14 cellular contexts compared by ENCODE assay signal in the genomic region with DNA sequence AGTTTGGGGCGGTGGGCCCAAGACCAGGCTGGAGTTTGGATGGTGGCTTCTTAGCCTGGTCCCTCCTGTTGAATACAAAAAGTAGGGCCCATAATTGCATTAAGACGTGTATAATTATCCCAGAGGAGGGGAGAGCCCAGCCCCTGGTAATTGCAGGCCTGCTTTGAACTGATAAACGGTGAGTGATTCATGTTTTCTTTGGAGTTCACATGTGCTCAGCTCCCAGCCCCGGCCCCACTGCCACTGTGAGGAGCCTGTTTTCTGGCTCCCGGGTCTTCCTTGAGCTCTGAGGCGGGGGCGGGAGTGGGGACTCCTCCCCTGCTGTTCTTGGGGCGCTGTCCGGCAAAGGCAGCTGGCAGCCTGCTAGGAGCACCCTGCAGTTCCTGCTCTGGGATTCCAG. TPM values are rescaled to one million over a fixed set of nuclear protein-coding genes. Genes with fewer than 3 reads are reported as not detected.
A peak's percentile ranks its signal among the peaks of the same experiment; 100 is the strongest.
DNase-seq lines count a peak whose midpoint lies in the region; ATAC-seq and TF ChIP-seq lines count a peak whose summit lies in the region.
"Had no signal": no experiment of that assay in that cellular context is flagged by ENCODE, and none has a peak within 500 bp of the region (broad histone marks: within the 10 kb centered on the region; RNA-seq: fewer than 3 reads in every experiment).

No MANE protein-coding gene starts in this region.

- H4K20me1 ChIP-seq in osteoblast (ENCODE audit: insufficient read depth, low read length), result peaks cover 68% of the 10 kb centered on the region

- no peak overlapping the region for H2AFZ ChIP-seq in osteoblast (ENCODE audit: low read length)

- DNase-seq in HFF-Myc (ENCODE audit: extremely low read depth, low read depth), result no peak
- DNase-seq in NCI-H2227 (lab: John Stamatoyannopoulos, UW; ENCODE audit: unreplicated experiment), result peak; percentile 68
- DNase-seq in osteoblast (ENCODE audit: insufficient read length, low spot score, missing footprints), result peak; percentile 96
- no peak for DNase-seq in activated T-cell treated with anti-CD3 and anti-CD28 coated beads for 4 hours
- DNase-seq: activated T-cell treated with anti-CD3 and anti-CD28 coated beads, Interleukin-2, amount 50 U/mL, for 4 hours; aorta; CD4-positive, alpha-beta memory T cell; head of caudate nucleus; left colon; natural killer cell; NCI-H1048 had no signal

- no peaks in the 10 kb centered on the region for H3K9me3 ChIP-seq in osteoblast (ENCODE audit: low read depth, low read length)

- TF ChIP-seq CTCF in HFF-Myc (IDR thresholded peaks at IDR 0.05; ENCODE audit: low read depth, low read length, missing control alignments), result no peak
- no peak for TF ChIP-seq CTCF in brain (conservative IDR thresholded peaks at IDR 0.05)
- TF ChIP-seq CTCF in osteoblast (IDR thresholded peaks at IDR 0.05; ENCODE audit: extremely low read depth, low read depth, low read length), result no peak

- H3K4me3 ChIP-seq in HFF-Myc (replicated peaks; ENCODE audit: low read depth, low read length), result 0 out of 2 replicates have a peak overlapping the region, but pooled peaks have one; percentile 1
- H3K4me3 ChIP-seq in osteoblast (ENCODE audit: insufficient read depth, low read length), result peak overlapping the region; percentile 30

- H3K27me3 ChIP-seq in osteoblast (ENCODE audit: insufficient read depth, low read length), result no peaks in the 10 kb centered on the region

- H3K27me3 Mint-ChIP-seq in brain, result peaks cover 8% of the 10 kb centered on the region
- H3K27me3 Mint-ChIP-seq: CD4-positive, alpha-beta memory T cell had no signal

- H3K79me2 ChIP-seq in osteoblast (ENCODE audit: insufficient read depth, low read length), result peaks cover 75% of the 10 kb centered on the region

- no peak overlapping the region for H3K27ac ChIP-seq in osteoblast (ENCODE audit: low read depth, low read length)

- no peaks in the 10 kb centered on the region for H3K9me3 Mint-ChIP-seq in brain
- H3K9me3 Mint-ChIP-seq: activated T-cell treated with anti-CD3 and anti-CD28 coated beads, Interleukin-2, amount 50 U/mL, for 4 hours; natural killer cell had no signal

- H3K4me3 Mint-ChIP-seq in brain, result peak overlapping the region in 3 of 5 experiments; percentile 82 to 86 (median 83)
- H3K4me3 Mint-ChIP-seq: activated T-cell treated with anti-CD3 and anti-CD28 coated beads, Interleukin-2, amount 50 U/mL, for 4 hours had no signal

- H3K4me1 Mint-ChIP-seq in brain, result peaks cover 37% of the 10 kb centered on the region

- H3K4me1 ChIP-seq in osteoblast (ENCODE audit: insufficient read depth, low read length), result peaks cover 23% of the 10 kb centered on the region

- no peak for ATAC-seq in GM21381 (IDR thresholded peaks at IDR 0.05; ENCODE audit: unreplicated experiment)
- ATAC-seq in GM19455 (IDR thresholded peaks at IDR 0.05; ENCODE audit: unreplicated experiment), result no peak
- ATAC-seq: activated T-cell treated with anti-CD3 and anti-CD28 coated beads, Interleukin-2, amount 50 U/mL, for 4 hours; left colon; natural killer cell had no signal

- H3K27ac Mint-ChIP-seq in brain, result peak overlapping the region in 2 of 5 experiments; percentile 66 to 85

- H3K36me3 Mint-ChIP-seq in brain, result peaks cover 8% of the 10 kb centered on the region
- H3K36me3 Mint-ChIP-seq: natural killer cell had no signal

- H3K4me2 ChIP-seq in osteoblast (ENCODE audit: insufficient read depth, low read length), result peak overlapping the region; percentile 26

- H3K36me3 ChIP-seq in osteoblast (ENCODE audit: insufficient read depth, low read length), result peaks cover 20% of the 10 kb centered on the region

RNA-seq across cellular contexts. Expression of gene PLXNA1, which starts 3.1 kb away (rescaled TPM):
- 22.2 TPM for polyA plus RNA-seq in brain (ENCODE audit: insufficient read depth, low read depth, low replicate concordance)
- 91.3 and 107 TPM in 2 replicates for total RNA-seq in osteoblast

Comparison
In these comparisons a context has a peak if more than half of its experiments do, and no peak if none do; other contexts are left out.
1. DNase-seq: peak in NCI-H2227 (single experiment) and osteoblast (single experiment); none in HFF-Myc (single experiment) and activated T-cell treated with anti-CD3 and anti-CD28 coated beads for 4 hours (single experiment).